22 cellular contexts compared by ENCODE assay signal in genomic region chr7:21370283-21370982, GRCh38. TPM values are rescaled to one million over a fixed set of nuclear protein-coding genes. Genes with fewer than 3 reads are reported as not detected.
DNase-seq lines count a peak whose midpoint lies in the region; ATAC-seq, FAIRE-seq and TF ChIP-seq lines count a peak whose summit lies in the region.
"Had no signal": no experiment of that assay in that cellular context is flagged by ENCODE, and none has a peak within 500 bp of the region (broad histone marks: within the 10 kb centered on the region; RNA-seq: fewer than 3 reads in every experiment).

No MANE protein-coding gene starts in this region.

- TF ChIP-seq POLR2A in K562 (conservative IDR thresholded peaks at IDR 0.05), result no peak

- no TSS peak for BruUV-seq in K562 (replicated peaks; lab: Mats Ljungman, UMichigan)

- in situ Hi-C loops in K562 (cut with MboI), result no loop called here

- H3K9me3 Mint-ChIP-seq in T-helper 1 cell treated with Interleukin-12 subunit alpha and Interleukin-12 subunit beta and Interleukin-4 antibody, amounts not matched to agents 30 μg/mL and 1 μg/mL, for 36 hours, result peaks cover 16% of the 10 kb centered on the region

- ATAC-seq in K562, result peak; percentile 27; the same call in 1 of the 3 replicates
- ATAC-seq: A549, left lobe of liver had no signal

- H3K4me3 ChIP-seq in K562, result no peak overlapping the region
- no peak overlapping the region for H3K4me3 ChIP-seq in foreskin fibroblast (ENCODE audit: low read depth in 1 of 2, low read length in 2 of 2)
- H3K4me3 ChIP-seq: A549, ascending aorta, HAP-1, skin epidermis, upper lobe of left lung had no signal

- no peaks in the 10 kb centered on the region for H3K36me3 ChIP-seq in K562 (ENCODE audit: control insufficient read depth, insufficient read depth, low read length)
- H3K36me3 ChIP-seq: ascending aorta, HAP-1, upper lobe of left lung had no signal

- peaks cover 14% of the 10 kb centered on the region for H3K36me3 Mint-ChIP-seq in T-helper 1 cell treated with Interleukin-12 subunit alpha and Interleukin-12 subunit beta and Interleukin-4 antibody, amounts not matched to agents 30 μg/mL and 1 μg/mL, for 36 hours (ENCODE audit: low read depth)
- H3K36me3 Mint-ChIP-seq: stimulated activated naive B cell treated with anti-CD40 and anti-IgM and Interleukin-4, amounts not matched to agents 10 μg/mL and 1 μg/mL and 100 μg/mL, for 72 hours had no signal

- peak overlapping the region; percentile 11 for H3K27ac Mint-ChIP-seq in T-helper 1 cell treated with Interleukin-12 subunit alpha and Interleukin-12 subunit beta and Interleukin-4 antibody, amounts not matched to agents 30 μg/mL and 1 μg/mL, for 36 hours
- H3K27ac Mint-ChIP-seq: activated T-helper 1 cell treated with anti-CD3 and anti-CD28 coated beads, Interleukin-12 subunit alpha, Interleukin-12 subunit beta, Interleukin-2, Interleukin-4 antibody, amounts not matched to agents 30 ng/mL and 10 ng/mL and 1 ng/mL, durations not matched to agents 14 hours and 24 hours and 36 hours; CD4-positive, alpha-beta T cell; stimulated activated naive B cell treated with anti-CD40 and anti-IgM and Interleukin-4, amounts not matched to agents 10 μg/mL and 1 μg/mL and 100 μg/mL, for 72 hours had no signal

- TF ChIP-seq CTCF in K562 (IDR thresholded peaks at IDR 0.05 in 2 of 3, conservative IDR thresholded peaks at IDR 0.05 in 1 of 3; ENCODE audit: insufficient read depth in 2 of 3, low read depth in 1 of 3, low read length in 3 of 3) (no peak), foreskin fibroblast (IDR thresholded peaks at IDR 0.05; ENCODE audit: low read depth, low read length) (no peak)

- TF ChIP-seq RAD21 in K562 (CRISPR knock-in tag; conservative IDR thresholded peaks at IDR 0.05 in 1 of 2, IDR thresholded peaks at IDR 0.05 in 1 of 2), result no peak

- WGBS in K562 (ENCODE audit: insufficient coverage, low coverage, missing lambda C conversion rate), result 8% methylated on average over 9 of the region's 9 CpGs

- H3K4me3 Mint-ChIP-seq in T-helper 1 cell treated with Interleukin-12 subunit alpha and Interleukin-12 subunit beta and Interleukin-4 antibody, amounts not matched to agents 30 μg/mL and 1 μg/mL, for 36 hours, result no peak overlapping the region
- H3K4me3 Mint-ChIP-seq: activated T-helper 1 cell treated with anti-CD3 and anti-CD28 coated beads, Interleukin-12 subunit alpha, Interleukin-12 subunit beta, Interleukin-2, Interleukin-4 antibody, amounts not matched to agents 30 ng/mL and 10 ng/mL and 1 ng/mL, durations not matched to agents 14 hours and 24 hours and 36 hours; CD4-positive, alpha-beta T cell; stimulated activated naive B cell treated with anti-CD40 and anti-IgM and Interleukin-4, amounts not matched to agents 10 μg/mL and 1 μg/mL and 100 μg/mL, for 72 hours had no signal

- no peaks in the 10 kb centered on the region for H4K20me1 ChIP-seq in K562 (replicated peaks; ENCODE audit: control insufficient read depth, insufficient read depth, low read length)

- no peak overlapping the region for H2AFZ ChIP-seq in K562 (ENCODE audit: low read depth, low read length)
- H2AFZ ChIP-seq: parathyroid adenoma had no signal

- H3K9ac ChIP-seq in K562 (ENCODE audit: insufficient read depth in 1 of 2, low read depth in 2 of 2, low read length in 2 of 2), result no peak overlapping the region
- H3K9ac ChIP-seq: parathyroid adenoma had no signal

- no peak overlapping the region for H3K4me2 ChIP-seq in K562 (ENCODE audit: insufficient read depth, low read length)
- H3K4me2 ChIP-seq: A549 had no signal

- intact Hi-C loops in K562 (cut with micrococcal nuclease), result no loop called here

- H3K27me3 Mint-ChIP-seq in T-helper 1 cell treated with Interleukin-12 subunit alpha and Interleukin-12 subunit beta and Interleukin-4 antibody, amounts not matched to agents 30 μg/mL and 1 μg/mL, for 36 hours (ENCODE audit: low read depth), result peaks cover 4% of the 10 kb centered on the region
- H3K27me3 Mint-ChIP-seq: CD4-positive, alpha-beta T cell; stimulated activated naive B cell treated with anti-CD40 and anti-IgM and Interleukin-4, amounts not matched to agents 10 μg/mL and 1 μg/mL and 100 μg/mL, for 72 hours had no signal

- no peaks in the 10 kb centered on the region for H3K9me1 ChIP-seq in K562 (ENCODE audit: control insufficient read depth, insufficient read depth, low read length)

- CTCF ChIA-PET in K562 (lab: Yijun Ruan, JAX; ENCODE audit: low intra/inter-chr PET ratio), result no interaction called here

- DNase-seq in T-helper 1 cell (no peak), GM19239 (ENCODE audit: insufficient read length, low spot score) (no peak), NCI-H2227 (lab: John Stamatoyannopoulos, UW; ENCODE audit: unreplicated experiment) (peak; percentile 14), K562 (ENCODE audit: extremely low read depth in 1 of 4, low spot score in 3 of 4) (no peak), SW480 (ENCODE audit: low spot score) (no peak), foreskin fibroblast (no peak), Kasumi-1 (lab: John Stamatoyannopoulos, UW) (no peak)
- DNase-seq: CD4-positive, alpha-beta T cell; EL; foreskin melanocyte; NCI-H524; stimulated activated naive B cell treated with anti-CD40 and anti-IgM and Interleukin-4, amounts not matched to agents 10 μg/mL and 1 μg/mL and 100 μg/mL, for 72 hours; upper lobe of left lung had no signal

- no peaks in the 10 kb centered on the region for H3K79me2 ChIP-seq in K562 (ENCODE audit: control insufficient read depth, insufficient read depth, low read length)
- H3K79me2 ChIP-seq: parathyroid adenoma had no signal

- no peaks in the 10 kb centered on the region for H3K9me3 ChIP-seq in K562 (replicated peaks; ENCODE audit: control insufficient read depth, insufficient read depth, low read depth, low read length)
- H3K9me3 ChIP-seq: A549, ascending aorta, HAP-1, upper lobe of left lung had no signal

- no peaks in the 10 kb centered on the region; a peak in 1 of 5 replicates for H3K4me1 ChIP-seq in K562 (replicated peaks in 1 of 2; ENCODE audit: control insufficient read depth in 2 of 2, insufficient read depth in 2 of 2, low read length in 2 of 2)
- H3K4me1 ChIP-seq: ascending aorta, parathyroid adenoma, upper lobe of left lung had no signal

- no peaks in the 10 kb centered on the region for H3K27me3 ChIP-seq in K562 (ENCODE audit: control insufficient read depth in 2 of 2, insufficient read depth in 2 of 2, low read length in 2 of 2)
- H3K27me3 ChIP-seq: ascending aorta, upper lobe of left lung had no signal

- H3K27ac ChIP-seq in K562 (ENCODE audit: extremely low read depth, low read depth, low read length), result no peak overlapping the region
- H3K27ac ChIP-seq: A549, ascending aorta, parathyroid adenoma, skin epidermis, upper lobe of left lung had no signal

- FAIRE-seq in GM19239 (lab: Jason Lieb, UNC), result peak; percentile 51
- FAIRE-seq in K562 (lab: Jason Lieb, UNC), result no peak
- FAIRE-seq: A549, HTR-8/SVneo had no signal

- TF ChIP-seq EP300 in K562 (IDR thresholded peaks at IDR 0.05; ENCODE audit: low read length), result no peak

- POLR2A ChIA-PET in K562 (lab: Yijun Ruan, JAX), result no interaction called here

- H3K4me1 Mint-ChIP-seq in T-helper 1 cell treated with Interleukin-12 subunit alpha and Interleukin-12 subunit beta and Interleukin-4 antibody, amounts not matched to agents 30 μg/mL and 1 μg/mL, for 36 hours (ENCODE audit: low read depth), result peaks cover 33% of the 10 kb centered on the region

TF ChIP-seq in K562, 482 proteins besides CTCF, POLR2A, EP300 and RAD21:
- no peak for TF ChIP-seq ZNF165 (CRISPR knock-in tag; IDR thresholded peaks at IDR 0.05; ENCODE audit: borderline replicate concordance)
- no peak for TF ChIP-seq HNRNPL (IDR thresholded peaks at IDR 0.05; ENCODE audit: low read depth, low read length)
- TF ChIP-seq SMARCC2 (IDR thresholded peaks at IDR 0.05; ENCODE audit: low read depth), result no peak
- no peak for TF ChIP-seq ZFPM2 (CRISPR knock-in tag; IDR thresholded peaks at IDR 0.05)
- TF ChIP-seq ETV1 (tag; conservative IDR thresholded peaks at IDR 0.05; ENCODE audit: low read depth), result no peak
- TF ChIP-seq PHF20 (IDR thresholded peaks at IDR 0.05; ENCODE audit: partially characterized antibody), result no peak

RNA-seq across cellular contexts. Expression of gene SP4, which starts 57.5 kb away (rescaled TPM):
- total RNA-seq in K562 (2011; cell fraction: chromatin; rRNA removed; ENCODE audit: low replicate concordance), result 15.9 and 25.2 TPM in 2 replicates
- 10.7 and 10.8 TPM in 2 replicates for total RNA-seq in K562 (2011; cell fraction: nucleolus; rRNA removed)
- total RNA-seq in K562 (2011; cell fraction: nucleoplasm; rRNA removed), result 12.7 and 13.3 TPM in 2 replicates
- 3.5 and 4.8 TPM in 2 replicates for total RNA-seq in K562 (2014; rRNA removed)
- total RNA-seq in K562 (2014; rRNA removed; fragmentation: Illumina TruSeq; extraction: Trizol), result 9.2 and 9.4 TPM in 2 replicates
- total RNA-seq in K562 (2015; rRNA removed; fragmentation: Illumina TruSeq; extraction: Trizol), result 6.4 and 8.3 TPM in 2 replicates
- total RNA-seq in K562 (2021), result 4.9 and 5.8 TPM in 2 replicates
- polyA plus RNA-seq in K562 (2011; rRNA removed), result 5.7 and 7.4 TPM in 2 replicates
- polyA plus RNA-seq in K562 (2011; cell fraction: cytosol; rRNA removed), result 3.4 and 3.7 TPM in 2 replicates
- polyA plus RNA-seq in K562 (2011; cell fraction: nucleus; rRNA removed), result 3.8 and 4.7 TPM in 2 replicates
- 2.1 and 2.2 TPM in 2 replicates for polyA plus RNA-seq in K562 (2012)
- 3.9 and 4.5 TPM in 2 replicates for polyA plus RNA-seq in K562 (2014; fragmentation: Illumina TruSeq; extraction: Trizol)
- polyA plus RNA-seq in K562 (2014; fragmentation: Nextera tagmentation; extraction: Ambion mirVana), result 1 to 10 TPM; 2.5 to 3.4 TPM
- polyA plus RNA-seq in K562 (2014; rRNA removed), result 2.4 TPM in 2 replicates
- 23.3 and 25.3 TPM in 2 replicates for polyA minus RNA-seq in K562 (2011; rRNA and poly(A)+ RNA removed)
- polyA minus RNA-seq in K562 (2011; cell fraction: cytosol; rRNA and poly(A)+ RNA removed), result 5.4 and 9.9 TPM in 2 replicates
- 16.8 and 26.8 TPM in 2 replicates for polyA minus RNA-seq in K562 (2011; cell fraction: nucleus; rRNA and poly(A)+ RNA removed)
